15 cellular contexts compared by ENCODE assay signal in the genomic region with DNA sequence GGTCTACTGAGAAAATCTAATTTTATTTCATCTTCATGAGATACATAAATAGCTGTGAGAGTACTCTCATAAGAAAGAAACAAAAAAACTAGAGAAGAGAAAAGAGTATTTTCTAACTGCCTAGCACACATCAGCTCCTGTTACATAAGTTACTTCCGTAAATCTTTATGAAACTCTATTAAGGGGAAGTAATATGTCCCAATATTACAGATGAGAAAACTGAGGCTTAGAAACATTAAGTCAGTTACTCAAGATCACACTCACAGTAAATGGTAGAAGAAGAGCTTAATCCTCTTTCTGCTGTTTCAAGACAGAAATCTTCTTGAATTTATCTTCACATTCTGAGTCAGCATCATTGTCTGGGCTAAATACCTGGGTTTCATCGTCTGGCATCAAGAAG.
"Had no signal": no experiment of that assay in that cellular context is flagged by ENCODE, and none has a peak within 500 bp of the region (broad histone marks: within the 10 kb centered on the region; RNA-seq: fewer than 3 reads in every experiment).

No MANE protein-coding gene starts in this region.

- FAIRE-seq: astrocyte, bronchial epithelial cell, urothelium cell line had no signal

- H3K4me1 ChIP-seq: gastrocnemius medialis, heart left ventricle, thyroid gland had no signal

- H3K4me3 ChIP-seq: gastrocnemius medialis, heart left ventricle, thyroid gland had no signal

- H3K27ac ChIP-seq: gastrocnemius medialis, heart left ventricle, thyroid gland had no signal

- ATAC-seq: activated CD4-positive, CD25-positive, alpha-beta regulatory T cell treated with anti-CD3 and anti-CD28 coated beads, Interleukin-2, amount 50 U/mL, for 24 hours; gastrocnemius medialis; heart left ventricle; natural killer cell treated with Interleukin-12 subunit alpha and Interleukin-12 subunit beta and Interleukin-15 and Interleukin-18, amount 100 ng/mL, for 72 hours; stimulated activated memory B cell treated with anti-CD40 and anti-IgM and Interleukin-4, amounts not matched to agents 10 μg/mL and 1 μg/mL and 100 μg/mL, for 72 hours had no signal

- H3K36me3 ChIP-seq: gastrocnemius medialis, heart left ventricle, thyroid gland had no signal

- H3K27me3 ChIP-seq: gastrocnemius medialis, heart left ventricle, thyroid gland had no signal

- H3K9me3 ChIP-seq: gastrocnemius medialis, heart left ventricle, thyroid gland had no signal

- DNase-seq: activated naive CD4-positive, alpha-beta T cell treated with anti-CD3 and anti-CD28 coated beads, Interleukin-2, amount 10 ng/mL, durations not matched to agents 7 days and 5 days; effector memory CD4-positive, alpha-beta T cell; gastrocnemius medialis; heart left ventricle; nucleus accumbens; posterior cingulate gyrus; retina; stimulated activated CD4-positive, alpha-beta T cell treated with anti-CD3 and anti-CD28 coated beads, Interleukin-2, amount 100 ng/mL, for 48 hours; thyroid gland had no signal
